In genomic region chr5:94779684-94780083, GRCh38 we compare ENCODE assay signal across 6 cellular contexts.
"Had no signal": no experiment of that assay in that cellular context is flagged by ENCODE, and none has a peak within 500 bp of the region (broad histone marks: within the 10 kb centered on the region; RNA-seq: fewer than 3 reads in every experiment).

No MANE protein-coding gene starts in this region.

- H3K27ac ChIP-seq: HL-60, KMS-11 had no signal

- H3K4me3 ChIP-seq: K562 had no signal

- H3K9ac ChIP-seq: KMS-11 had no signal

- FAIRE-seq: HTR-8/SVneo had no signal

- ATAC-seq: K562 had no signal

- DNase-seq: KBM-7, KG1 had no signal

- H3K4me2 ChIP-seq: KMS-11 had no signal
